ENCODE assay signal across 7 cellular contexts in genomic region chr7:44044315-44045225, GRCh38. TPM values are rescaled to one million over a fixed set of nuclear protein-coding genes. Genes with fewer than 3 reads are reported as not detected.
DNase-seq lines count a peak whose midpoint lies in the region; ATAC-seq and TF ChIP-seq lines count a peak whose summit lies in the region.

Gene DBNL (plus strand): TSS chr7:44044702. CDS start chr7:44044738, 36 bp downstream.

- WGBS in hepatocyte (ENCODE audit: low lambda C conversion rate, missing lambda C conversion rate) = 1% methylated on average over 60 of the region's 74 CpGs

- H3K9me2 ChIP-seq in hepatocyte (replicated peaks; ENCODE audit: insufficient read depth) = no peaks in the 10 kb centered on the region

- peak within 1 kb of the TSS; percentile 93 for H3K4me2 ChIP-seq in hepatocyte

- peaks cover 6% of the 10 kb centered on the region for H3K4me1 ChIP-seq in hepatocyte (ENCODE audit: insufficient read depth)

- peak within 1 kb of the TSS; percentile 86 for H3K27ac ChIP-seq in hepatocyte

- H3K4me3 ChIP-seq in hepatocyte (peak within 1 kb of the TSS; percentile 61), retinal pigment epithelial cell (ENCODE audit: low read length) (peak within 1 kb of the TSS; percentile 87)

- peaks cover 47% of the 10 kb centered on the region for H3K79me2 ChIP-seq in hepatocyte

- peak within 1 kb of the TSS; percentile 98 for H2AFZ ChIP-seq in hepatocyte

- no peaks in the 10 kb centered on the region for H3K36me3 ChIP-seq in hepatocyte (replicated peaks; ENCODE audit: insufficient read depth, low read depth)

- no peaks in the 10 kb centered on the region for H3K27me3 ChIP-seq in hepatocyte

- no peaks in the 10 kb centered on the region for H3K9me3 ChIP-seq in hepatocyte (ENCODE audit: low read depth)

- peak; percentile 72 for ATAC-seq in GM18498 (IDR thresholded peaks at IDR 0.05; ENCODE audit: unreplicated experiment)
- ATAC-seq in HG02852 (IDR thresholded peaks at IDR 0.05; ENCODE audit: unreplicated experiment) = peak; percentile 76

- TF ChIP-seq CTCF in hepatocyte (IDR thresholded peaks at IDR 0.05; ENCODE audit: poor library complexity) = no peak
- no peak for TF ChIP-seq CTCF in retinal pigment epithelial cell (conservative IDR thresholded peaks at IDR 0.05; ENCODE audit: low read depth, low read length)

- DNase-seq in NCI-H1694 treated with DMSO at 0.1 percent for 48 hours (lab: John Stamatoyannopoulos, UW) = peak; percentile 70
- peak; percentile 83 for DNase-seq in T-helper 9 cell
- peak; percentile 95 for DNase-seq in astrocyte of the hippocampus (ENCODE audit: low read depth, low spot score)
- DNase-seq in hepatocyte (ENCODE audit: low spot score) = peak; percentile 96
- peak; percentile 35 for DNase-seq in retinal pigment epithelial cell (ENCODE audit: low read depth)

- H4K20me1 ChIP-seq in hepatocyte (ENCODE audit: insufficient read depth, poor library complexity, severe bottlenecking) = peaks cover 12% of the 10 kb centered on the region

RNA-seq across cellular contexts. Expression of gene DBNL, which starts in this region (rescaled TPM):
- 70.6 and 81.8 TPM in 2 replicates for total RNA-seq in hepatocyte
- polyA plus RNA-seq in hepatocyte = 87.2 and 91.1 TPM in 2 replicates

Comparison
In these comparisons a context has a peak if more than half of its experiments do, and no peak if none do; other contexts are left out.
1. Peak in every context shown above with its lines: DNase-seq, ATAC-seq, H3K4me3 ChIP-seq and H3K27ac ChIP-seq.
2. DNase-seq: peak in every context shown above with its lines; median percentile 96 in hepatocyte; 95 in astrocyte of the hippocampus; 83 in T-helper 9 cell; 70 in NCI-H1694 treated with DMSO at 0.1 percent for 48 hours; 35 in retinal pigment epithelial cell.